25 cellular contexts compared by ENCODE assay signal in the genomic region with DNA sequence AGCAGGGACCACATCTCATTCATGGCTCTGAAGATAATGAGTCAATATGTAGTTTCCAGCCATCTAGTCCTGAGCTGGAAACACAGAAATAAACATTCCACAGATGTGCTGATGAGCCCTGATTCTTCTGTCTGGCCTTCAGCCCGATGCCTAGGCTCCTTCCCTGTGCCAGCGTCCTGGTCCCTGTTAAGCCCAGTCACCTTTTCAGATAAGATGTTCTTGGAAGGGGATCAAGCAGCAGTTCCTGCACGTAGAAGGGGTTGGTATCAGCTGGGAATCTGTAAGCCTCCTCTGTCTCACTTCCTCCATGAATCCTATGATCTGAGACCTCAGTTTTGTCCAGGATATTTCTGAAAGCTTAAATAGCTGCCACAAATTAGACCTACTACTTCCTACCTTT.
"Had no signal": no experiment of that assay in that cellular context is flagged by ENCODE, and none has a peak within 500 bp of the region (broad histone marks: within the 10 kb centered on the region; RNA-seq: fewer than 3 reads in every experiment).

No MANE protein-coding gene starts in this region.

- H3K36me3 ChIP-seq: gastrocnemius medialis, neutrophil, thyroid gland, vagina had no signal

- H3K27ac ChIP-seq: gastrocnemius medialis, hepatocyte, neutrophil, parathyroid adenoma, thyroid gland, vagina had no signal

- H3K4me3 ChIP-seq: gastrocnemius medialis, hepatocyte, lung, mucosa of descending colon, smooth muscle cell, thyroid gland, vagina had no signal

- H3K27me3 ChIP-seq: gastrocnemius medialis, hepatocyte, neutrophil, thyroid gland, vagina had no signal

- ATAC-seq: effector memory CD8-positive, alpha-beta T cell; gastrocnemius medialis; left colon; mucosa of descending colon; natural killer cell treated with Interleukin-12 subunit alpha and Interleukin-12 subunit beta and Interleukin-15 and Interleukin-18, amount 100 ng/mL, for 72 hours; sciatic nerve; stimulated activated naive CD8-positive, alpha-beta T cell treated with anti-CD3 and anti-CD28 coated beads, Interleukin-15, amount 100 ng/mL, for 72 hours had no signal

- H3K9ac ChIP-seq: parathyroid adenoma had no signal

- H3K4me2 ChIP-seq: hepatocyte, smooth muscle cell had no signal

- H3K9me3 ChIP-seq: gastrocnemius medialis, mucosa of descending colon, neutrophil, thyroid gland, vagina had no signal

- FAIRE-seq: endometrium had no signal

- H2AFZ ChIP-seq: hepatocyte, parathyroid adenoma had no signal

- DNase-seq: cortex of kidney; effector memory CD8-positive, alpha-beta T cell; foreskin fibroblast; gastrocnemius medialis; head of caudate nucleus; left colon; mucosa of descending colon; naive B cell; stimulated activated CD4-positive, alpha-beta T cell treated with anti-CD3 and anti-CD28 coated beads, Interleukin-12 subunit alpha, Interleukin-12 subunit beta, amount 100 ng/mL, for 4 hours; stimulated activated CD4-positive, alpha-beta T cell treated with anti-CD3 and anti-CD28 coated beads, Interleukin-1b, Interleukin-23, amount 100 ng/mL, for 48 hours; stimulated activated CD4-positive, alpha-beta T cell treated with anti-CD3 and anti-CD28 coated beads, Interleukin-4, amount 100 ng/mL, for 1 hour; stimulated activated CD8-positive, alpha-beta memory T cell treated with anti-CD3 and anti-CD28 coated beads, Interleukin-4, amount 100 ng/mL, for 48 hours; stimulated activated naive CD4-positive, alpha-beta T cell; stimulated activated naive CD8-positive, alpha-beta T cell treated with anti-CD3 and anti-CD28 coated beads, Interleukin-15, amount 100 ng/mL, for 72 hours; thyroid gland; trophoblast cell had no signal

- H3K79me2 ChIP-seq: hepatocyte, parathyroid adenoma had no signal

- H3K4me1 ChIP-seq: gastrocnemius medialis, parathyroid adenoma, thyroid gland, vagina had no signal
